Comparison of ENCODE assay signal across 9 cellular contexts in the genomic region with DNA sequence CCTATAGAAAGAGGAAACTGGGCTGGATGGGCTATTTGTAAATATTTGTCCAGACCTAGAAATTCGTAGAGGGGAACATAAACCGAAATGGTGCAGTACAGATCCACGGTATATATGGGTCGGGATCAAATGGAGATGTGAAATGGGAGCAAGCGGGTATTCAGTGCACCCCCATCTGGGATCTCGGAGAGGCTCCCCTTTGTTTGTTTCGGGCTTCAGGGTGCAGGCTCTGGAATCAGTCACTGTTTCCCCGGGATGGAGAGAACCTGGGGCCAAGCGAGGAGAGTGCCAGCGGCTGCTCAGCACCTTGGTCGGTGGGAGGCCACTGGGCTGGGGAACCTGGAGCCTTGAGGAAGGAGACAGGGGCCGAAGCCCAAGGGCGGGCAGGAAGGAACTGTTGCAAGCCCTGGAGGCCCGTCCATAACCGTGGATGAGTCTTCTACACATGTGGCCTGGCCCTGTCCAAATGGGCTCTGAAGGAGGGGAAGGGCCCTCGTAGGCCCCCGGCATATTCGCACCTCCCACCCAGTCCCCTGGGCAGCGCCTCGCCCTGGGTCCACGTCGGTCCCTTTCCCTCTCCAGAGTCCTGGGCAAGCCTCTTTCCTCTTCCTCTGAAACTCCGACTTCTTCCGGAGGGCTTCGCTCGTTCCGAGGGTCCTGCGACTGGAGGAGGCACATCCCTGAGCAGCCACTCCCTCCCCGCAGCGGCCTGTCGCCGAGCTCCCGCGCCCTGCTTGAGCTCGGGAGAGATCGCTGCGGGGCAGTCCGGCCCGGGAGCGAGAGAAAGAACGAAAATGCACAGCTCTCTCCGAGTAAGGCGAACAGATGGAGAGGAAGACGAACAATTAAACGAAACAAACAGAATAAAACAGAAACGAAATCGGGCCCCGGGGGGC.
A peak's percentile ranks its signal among the peaks of the same experiment; 100 is the strongest.
DNase-seq lines count a peak whose midpoint lies in the region; ATAC-seq and TF ChIP-seq lines count a peak whose summit lies in the region.
"Had no signal": no experiment of that assay in that cellular context is flagged by ENCODE, and none has a peak within 500 bp of the region (broad histone marks: within the 10 kb centered on the region; RNA-seq: fewer than 3 reads in every experiment).

No MANE protein-coding gene starts in this region.

- TF ChIP-seq CTCF in WI38 (IDR thresholded peaks at IDR 0.05; ENCODE audit: low read depth, low read length) = no peak

- H3K4me3 Mint-ChIP-seq in stimulated activated naive CD8-positive, alpha-beta T cell treated with anti-CD3 and anti-CD28 coated beads, Interleukin-15, Interleukin-2, amounts not matched to agents 100 ng/mL and 50 ng/mL, for 24 hours = peak overlapping the region; percentile 84

- DNase-seq in NCI-H1694 treated with DMSO at 0.1 percent for 48 hours (lab: John Stamatoyannopoulos, UW) (peak; percentile 16), NCI-H1694 (lab: John Stamatoyannopoulos, UW) (no peak), DMS153 treated with DMSO at 0.1 percent for 48 hours (lab: John Stamatoyannopoulos, UW; ENCODE audit: unreplicated experiment) (no peak), NCI-H510A treated with DMSO at 0.1 percent for 48 hours (lab: John Stamatoyannopoulos, UW) (no peak)

- H3K4me1 Mint-ChIP-seq in stimulated activated naive CD8-positive, alpha-beta T cell treated with anti-CD3 and anti-CD28 coated beads, Interleukin-15, Interleukin-2, amounts not matched to agents 100 ng/mL and 50 ng/mL, for 24 hours (ENCODE audit: low read depth) = peaks cover 60% of the 10 kb centered on the region

- H3K27me3 Mint-ChIP-seq in stimulated activated naive CD8-positive, alpha-beta T cell treated with anti-CD3 and anti-CD28 coated beads, Interleukin-15, Interleukin-2, amounts not matched to agents 100 ng/mL and 50 ng/mL, for 24 hours = peaks cover 85% of the 10 kb centered on the region

- H3K27ac Mint-ChIP-seq in stimulated activated naive CD8-positive, alpha-beta T cell treated with anti-CD3 and anti-CD28 coated beads, Interleukin-15, Interleukin-2, amounts not matched to agents 100 ng/mL and 50 ng/mL, for 24 hours = peak overlapping the region; percentile 72

- peaks cover 6% of the 10 kb centered on the region for H3K36me3 Mint-ChIP-seq in stimulated activated naive CD8-positive, alpha-beta T cell treated with anti-CD3 and anti-CD28 coated beads, Interleukin-15, Interleukin-2, amounts not matched to agents 100 ng/mL and 50 ng/mL, for 24 hours (ENCODE audit: low read depth)

- H3K4me3 ChIP-seq in WI38 (ENCODE audit: low read depth, low read length) = peak overlapping the region; percentile 24; the same call in 1 of the 2 replicates
- H3K4me3 ChIP-seq in iPS-11a (ENCODE audit: low read depth, low read length) = peak overlapping the region; percentile 17
- H3K4me3 ChIP-seq: A549 had no signal

- H3K9me3 Mint-ChIP-seq in stimulated activated naive CD8-positive, alpha-beta T cell treated with anti-CD3 and anti-CD28 coated beads, Interleukin-15, Interleukin-2, amounts not matched to agents 100 ng/mL and 50 ng/mL, for 24 hours = no peaks in the 10 kb centered on the region

- no peak for ATAC-seq in HG02938 (IDR thresholded peaks at IDR 0.05; ENCODE audit: unreplicated experiment)
- ATAC-seq: A549 had no signal
